8 cellular contexts compared by ENCODE assay signal in the genomic region with DNA sequence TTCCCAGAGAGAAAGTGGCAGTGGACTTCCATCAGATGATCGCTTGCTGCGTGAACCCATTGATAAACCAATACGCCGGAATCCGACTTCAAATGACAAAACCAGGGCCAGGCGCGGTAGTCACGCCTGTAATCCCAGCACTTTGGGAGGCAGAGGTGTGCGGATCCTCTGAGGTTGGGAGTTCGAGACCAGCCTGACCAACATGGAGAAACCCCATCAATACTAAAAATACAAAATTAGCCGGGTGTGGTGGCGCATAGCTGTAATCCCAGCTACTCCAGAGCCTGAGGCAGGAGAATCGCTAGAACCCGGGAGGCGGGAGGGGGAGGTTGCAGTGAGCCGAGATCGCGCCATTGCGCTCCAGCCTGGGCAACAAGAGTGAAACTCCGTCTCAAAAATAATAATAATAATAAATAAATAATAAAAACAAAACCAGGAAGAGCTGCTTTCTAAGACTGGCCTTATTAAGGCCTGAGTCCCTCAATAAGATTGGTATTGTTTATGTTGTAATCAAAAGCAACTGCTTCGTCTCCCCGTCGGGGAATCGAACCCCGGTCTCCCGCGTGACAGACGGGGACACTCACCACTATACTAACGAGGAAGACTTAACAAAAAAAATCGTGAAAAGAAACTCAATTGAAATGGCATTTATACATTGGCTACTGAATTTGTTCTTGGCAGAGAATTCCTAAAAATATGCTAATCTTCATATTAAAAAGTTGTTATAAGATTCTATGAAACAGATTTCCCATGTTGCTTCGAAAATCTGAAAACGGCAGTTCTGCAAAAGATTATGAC.
DNase-seq lines count a peak whose midpoint lies in the region; ATAC-seq, FAIRE-seq and TF ChIP-seq lines count a peak whose summit lies in the region.

No MANE protein-coding gene starts in this region.

- WGBS in small intestine, 3 donors = 14 to 34% (median 31%) methylated on average over 32 of the region's 32 CpGs

- no peaks in the 10 kb centered on the region for H3K9me3 ChIP-seq in colonic mucosa
- no peaks in the 10 kb centered on the region for H3K9me3 ChIP-seq in small intestine (ENCODE audit: control insufficient read depth, low read depth)

- H3K4me1 ChIP-seq in ACC112 (ENCODE audit: control insufficient read depth, insufficient read depth, low read length, unreplicated experiment) = no peaks in the 10 kb centered on the region
- no peaks in the 10 kb centered on the region for H3K4me1 ChIP-seq in colonic mucosa
- no peaks in the 10 kb centered on the region for H3K4me1 ChIP-seq in small intestine (ENCODE audit: control insufficient read depth in 2 of 2, insufficient read depth in 1 of 2, low read depth in 1 of 2, low read length in 1 of 2)

- H3K36me3 ChIP-seq in ACC112 (ENCODE audit: insufficient read depth, low read length) (no peaks in the 10 kb centered on the region), colonic mucosa (no peaks in the 10 kb centered on the region), small intestine (ENCODE audit: control insufficient read depth in 2 of 2, insufficient read depth in 2 of 2, low read length in 2 of 2) (no peaks in the 10 kb centered on the region)

- H3K9ac ChIP-seq in colonic mucosa (ENCODE audit: low read depth in 2 of 2, low read length in 2 of 2) = no peak overlapping the region

- no peak for TF ChIP-seq CTCF in colonic mucosa (IDR thresholded peaks at IDR 0.05)

- H3K4me3 ChIP-seq in ACC112 (ENCODE audit: low read depth, low read length) (peak overlapping the region; percentile 52), colonic mucosa (no peak overlapping the region), small intestine (ENCODE audit: low read depth in 1 of 2, low read length in 2 of 2) (no peak overlapping the region)

- H3K79me2 ChIP-seq in ACC112 (ENCODE audit: control insufficient read depth, insufficient read depth, low read length, unreplicated experiment) = no peaks in the 10 kb centered on the region

- intact Hi-C loops in colonic mucosa (cut with DNase I) = no loop called here

- no peak for ATAC-seq in HG03432 (IDR thresholded peaks at IDR 0.05; ENCODE audit: unreplicated experiment)

- no peak overlapping the region for H2AFZ ChIP-seq in ACC112 (ENCODE audit: low read length, unreplicated experiment)

- peaks cover 75% of the 10 kb centered on the region for H3K27me3 ChIP-seq in ACC112 (ENCODE audit: insufficient read depth, low read length)
- no peaks in the 10 kb centered on the region for H3K27me3 ChIP-seq in colonic mucosa
- H3K27me3 ChIP-seq in small intestine (ENCODE audit: control insufficient read depth in 2 of 2, insufficient read depth in 2 of 2, low read length in 2 of 2) = peaks cover 0 to 14% of the 10 kb centered on the region in 2 donors

- DNase-seq in H4 (ENCODE audit: low spot score) (peak; percentile 66), RPMI8226 (peak; percentile 76), colonic mucosa (peak; percentile 32), small intestine (peak; percentile 4), amniotic stem cell (lab: John Stamatoyannopoulos, UW) (no peak), NOMO-1 treated with DMSO at 0.1 percent for 48 hours (lab: John Stamatoyannopoulos, UW; ENCODE audit: unreplicated experiment) (no peak)

- no peak for FAIRE-seq in small intestine (lab: Jason Lieb, UNC)

- no peak overlapping the region for H3K27ac ChIP-seq in ACC112 (ENCODE audit: low read depth, low read length)
- no peak overlapping the region for H3K27ac ChIP-seq in colonic mucosa
- H3K27ac ChIP-seq in small intestine (ENCODE audit: low read depth in 1 of 2, low read length in 1 of 2) = no peak overlapping the region

Comparison
In these comparisons a context has a peak if more than half of its experiments do, and no peak if none do; other contexts are left out.
1. DNase-seq: peak in H4 (single experiment), RPMI8226 (single experiment), colonic mucosa (single experiment) and small intestine (single experiment); none in amniotic stem cell (single experiment) and NOMO-1 treated with DMSO at 0.1 percent for 48 hours (single experiment).